In genomic region chr1:14881775-14882672, GRCh38 we compare ENCODE assay signal across 1 cellular context.
TF ChIP-seq lines count a peak whose summit lies in the region.

No MANE protein-coding gene starts in this region.

TF ChIP-seq in K562, 482 proteins besides CTCF, POLR2A, EP300 and RAD21 (continued from another document and continues in another):
- TF ChIP-seq, protein P1, sequence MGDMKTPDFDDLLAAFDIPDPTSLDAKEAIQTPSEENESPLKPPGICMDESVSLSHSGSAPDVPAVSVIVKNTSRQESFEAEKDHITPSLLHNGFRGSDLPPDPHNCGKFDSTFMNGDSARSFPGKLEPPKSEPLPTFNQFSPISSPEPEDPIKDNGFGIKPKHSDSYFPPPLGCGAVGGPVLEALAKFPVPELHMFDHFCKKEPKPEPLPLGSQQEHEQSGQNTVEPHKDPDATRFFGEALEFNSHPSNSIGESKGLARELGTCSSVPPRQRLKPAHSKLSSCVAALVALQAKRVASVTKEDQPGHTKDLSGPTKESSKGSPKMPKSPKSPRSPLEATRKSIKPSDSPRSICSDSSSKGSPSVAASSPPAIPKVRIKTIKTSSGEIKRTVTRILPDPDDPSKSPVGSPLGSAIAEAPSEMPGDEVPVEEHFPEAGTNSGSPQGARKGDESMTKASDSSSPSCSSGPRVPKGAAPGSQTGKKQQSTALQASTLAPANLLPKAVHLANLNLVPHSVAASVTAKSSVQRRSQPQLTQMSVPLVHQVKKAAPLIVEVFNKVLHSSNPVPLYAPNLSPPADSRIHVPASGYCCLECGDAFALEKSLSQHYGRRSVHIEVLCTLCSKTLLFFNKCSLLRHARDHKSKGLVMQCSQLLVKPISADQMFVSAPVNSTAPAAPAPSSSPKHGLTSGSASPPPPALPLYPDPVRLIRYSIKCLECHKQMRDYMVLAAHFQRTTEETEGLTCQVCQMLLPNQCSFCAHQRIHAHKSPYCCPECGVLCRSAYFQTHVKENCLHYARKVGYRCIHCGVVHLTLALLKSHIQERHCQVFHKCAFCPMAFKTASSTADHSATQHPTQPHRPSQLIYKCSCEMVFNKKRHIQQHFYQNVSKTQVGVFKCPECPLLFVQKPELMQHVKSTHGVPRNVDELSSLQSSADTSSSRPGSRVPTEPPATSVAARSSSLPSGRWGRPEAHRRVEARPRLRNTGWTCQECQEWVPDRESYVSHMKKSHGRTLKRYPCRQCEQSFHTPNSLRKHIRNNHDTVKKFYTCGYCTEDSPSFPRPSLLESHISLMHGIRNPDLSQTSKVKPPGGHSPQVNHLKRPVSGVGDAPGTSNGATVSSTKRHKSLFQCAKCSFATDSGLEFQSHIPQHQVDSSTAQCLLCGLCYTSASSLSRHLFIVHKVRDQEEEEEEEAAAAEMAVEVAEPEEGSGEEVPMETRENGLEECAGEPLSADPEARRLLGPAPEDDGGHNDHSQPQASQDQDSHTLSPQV (IDR thresholded peaks at IDR 0.05), result peak; percentile 70
- TF ChIP-seq SMAD4 (CRISPR knock-in tag; conservative IDR thresholded peaks at IDR 0.05), result peak; percentile 75
- peak; percentile 31; the same call in 1 of the 2 replicates for TF ChIP-seq CBFA2T3 (IDR thresholded peaks at IDR 0.05)
- TF ChIP-seq, protein P2, sequence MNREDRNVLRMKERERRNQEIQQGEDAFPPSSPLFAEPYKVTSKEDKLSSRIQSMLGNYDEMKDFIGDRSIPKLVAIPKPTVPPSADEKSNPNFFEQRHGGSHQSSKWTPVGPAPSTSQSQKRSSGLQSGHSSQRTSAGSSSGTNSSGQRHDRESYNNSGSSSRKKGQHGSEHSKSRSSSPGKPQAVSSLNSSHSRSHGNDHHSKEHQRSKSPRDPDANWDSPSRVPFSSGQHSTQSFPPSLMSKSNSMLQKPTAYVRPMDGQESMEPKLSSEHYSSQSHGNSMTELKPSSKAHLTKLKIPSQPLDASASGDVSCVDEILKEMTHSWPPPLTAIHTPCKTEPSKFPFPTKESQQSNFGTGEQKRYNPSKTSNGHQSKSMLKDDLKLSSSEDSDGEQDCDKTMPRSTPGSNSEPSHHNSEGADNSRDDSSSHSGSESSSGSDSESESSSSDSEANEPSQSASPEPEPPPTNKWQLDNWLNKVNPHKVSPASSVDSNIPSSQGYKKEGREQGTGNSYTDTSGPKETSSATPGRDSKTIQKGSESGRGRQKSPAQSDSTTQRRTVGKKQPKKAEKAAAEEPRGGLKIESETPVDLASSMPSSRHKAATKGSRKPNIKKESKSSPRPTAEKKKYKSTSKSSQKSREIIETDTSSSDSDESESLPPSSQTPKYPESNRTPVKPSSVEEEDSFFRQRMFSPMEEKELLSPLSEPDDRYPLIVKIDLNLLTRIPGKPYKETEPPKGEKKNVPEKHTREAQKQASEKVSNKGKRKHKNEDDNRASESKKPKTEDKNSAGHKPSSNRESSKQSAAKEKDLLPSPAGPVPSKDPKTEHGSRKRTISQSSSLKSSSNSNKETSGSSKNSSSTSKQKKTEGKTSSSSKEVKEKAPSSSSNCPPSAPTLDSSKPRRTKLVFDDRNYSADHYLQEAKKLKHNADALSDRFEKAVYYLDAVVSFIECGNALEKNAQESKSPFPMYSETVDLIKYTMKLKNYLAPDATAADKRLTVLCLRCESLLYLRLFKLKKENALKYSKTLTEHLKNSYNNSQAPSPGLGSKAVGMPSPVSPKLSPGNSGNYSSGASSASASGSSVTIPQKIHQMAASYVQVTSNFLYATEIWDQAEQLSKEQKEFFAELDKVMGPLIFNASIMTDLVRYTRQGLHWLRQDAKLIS (CRISPR knock-in tag; IDR thresholded peaks at IDR 0.05), result no peak
- TF ChIP-seq NKRF (IDR thresholded peaks at IDR 0.05; ENCODE audit: borderline replicate concordance), result no peak
- TF ChIP-seq ZNF124 (CRISPR knock-in tag; IDR thresholded peaks at IDR 0.05), result no peak
- 0 out of 2 replicates have a peak, but pooled peaks have one; percentile 11 for TF ChIP-seq ZNF316 (IDR thresholded peaks at IDR 0.05)
- 0 out of 2 replicates have a peak, but pooled peaks have one; percentile 54 for TF ChIP-seq KAT7 (CRISPR knock-in tag; IDR thresholded peaks at IDR 0.05; ENCODE audit: borderline replicate concordance)
- TF ChIP-seq DLX4 (CRISPR knock-in tag; IDR thresholded peaks at IDR 0.05), result no peak
- peak; percentile 22; the same call in 1 of the 2 replicates for TF ChIP-seq MYC (IDR thresholded peaks at IDR 0.05; ENCODE audit: low read depth, low read length)
- TF ChIP-seq MYC (CRISPR knock-in tag; IDR thresholded peaks at IDR 0.05; ENCODE audit: borderline replicate concordance, low read depth), result no peak
- TF ChIP-seq HMBOX1 (IDR thresholded peaks at IDR 0.05), result peak; percentile 61; the same call in 1 of the 2 replicates
- no peak for TF ChIP-seq POLR2B (IDR thresholded peaks at IDR 0.05; ENCODE audit: low read depth, partially characterized antibody)
- TF ChIP-seq KDM5B (IDR thresholded peaks at IDR 0.05; ENCODE audit: insufficient replicate concordance, low read depth, low read length), result peak; percentile 8
- no peak for TF ChIP-seq RBBP5 (IDR thresholded peaks at IDR 0.05; ENCODE audit: borderline replicate concordance, insufficient read depth, low read length, poor library complexity, severe bottlenecking)
- peak; percentile 38; the same call in 1 of the 2 replicates for TF ChIP-seq ATF7 (IDR thresholded peaks at IDR 0.05)
- no peak for TF ChIP-seq IRF9 (tag; IDR thresholded peaks at IDR 0.05)
- TF ChIP-seq ZSCAN29 (IDR thresholded peaks at IDR 0.05), result no peak
- no peak for TF ChIP-seq TRIM25 (IDR thresholded peaks at IDR 0.05; ENCODE audit: borderline replicate concordance)
- TF ChIP-seq HNRNPK (IDR thresholded peaks at IDR 0.05; ENCODE audit: low read depth, low read length, poor library complexity, severe bottlenecking), result no peak
- peak; percentile 51; the same call in 1 of the 2 replicates for TF ChIP-seq SMARCE1 (IDR thresholded peaks at IDR 0.05)
- TF ChIP-seq, protein P3, sequence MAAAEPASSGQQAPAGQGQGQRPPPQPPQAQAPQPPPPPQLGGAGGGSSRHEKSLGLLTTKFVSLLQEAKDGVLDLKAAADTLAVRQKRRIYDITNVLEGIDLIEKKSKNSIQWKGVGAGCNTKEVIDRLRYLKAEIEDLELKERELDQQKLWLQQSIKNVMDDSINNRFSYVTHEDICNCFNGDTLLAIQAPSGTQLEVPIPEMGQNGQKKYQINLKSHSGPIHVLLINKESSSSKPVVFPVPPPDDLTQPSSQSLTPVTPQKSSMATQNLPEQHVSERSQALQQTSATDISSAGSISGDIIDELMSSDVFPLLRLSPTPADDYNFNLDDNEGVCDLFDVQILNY (CRISPR knock-in tag; IDR thresholded peaks at IDR 0.05), result no peak
- TF ChIP-seq, protein P4, sequence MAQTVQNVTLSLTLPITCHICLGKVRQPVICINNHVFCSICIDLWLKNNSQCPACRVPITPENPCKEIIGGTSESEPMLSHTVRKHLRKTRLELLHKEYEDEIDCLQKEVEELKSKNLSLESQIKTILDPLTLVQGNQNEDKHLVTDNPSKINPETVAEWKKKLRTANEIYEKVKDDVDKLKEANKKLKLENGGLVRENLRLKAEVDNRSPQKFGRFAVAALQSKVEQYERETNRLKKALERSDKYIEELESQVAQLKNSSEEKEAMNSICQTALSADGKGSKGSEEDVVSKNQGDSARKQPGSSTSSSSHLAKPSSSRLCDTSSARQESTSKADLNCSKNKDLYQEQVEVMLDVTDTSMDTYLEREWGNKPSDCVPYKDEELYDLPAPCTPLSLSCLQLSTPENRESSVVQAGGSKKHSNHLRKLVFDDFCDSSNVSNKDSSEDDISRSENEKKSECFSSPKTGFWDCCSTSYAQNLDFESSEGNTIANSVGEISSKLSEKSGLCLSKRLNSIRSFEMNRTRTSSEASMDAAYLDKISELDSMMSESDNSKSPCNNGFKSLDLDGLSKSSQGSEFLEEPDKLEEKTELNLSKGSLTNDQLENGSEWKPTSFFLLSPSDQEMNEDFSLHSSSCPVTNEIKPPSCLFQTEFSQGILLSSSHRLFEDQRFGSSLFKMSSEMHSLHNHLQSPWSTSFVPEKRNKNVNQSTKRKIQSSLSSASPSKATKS (CRISPR knock-in tag; IDR thresholded peaks at IDR 0.05), result no peak
- TF ChIP-seq, protein P5, sequence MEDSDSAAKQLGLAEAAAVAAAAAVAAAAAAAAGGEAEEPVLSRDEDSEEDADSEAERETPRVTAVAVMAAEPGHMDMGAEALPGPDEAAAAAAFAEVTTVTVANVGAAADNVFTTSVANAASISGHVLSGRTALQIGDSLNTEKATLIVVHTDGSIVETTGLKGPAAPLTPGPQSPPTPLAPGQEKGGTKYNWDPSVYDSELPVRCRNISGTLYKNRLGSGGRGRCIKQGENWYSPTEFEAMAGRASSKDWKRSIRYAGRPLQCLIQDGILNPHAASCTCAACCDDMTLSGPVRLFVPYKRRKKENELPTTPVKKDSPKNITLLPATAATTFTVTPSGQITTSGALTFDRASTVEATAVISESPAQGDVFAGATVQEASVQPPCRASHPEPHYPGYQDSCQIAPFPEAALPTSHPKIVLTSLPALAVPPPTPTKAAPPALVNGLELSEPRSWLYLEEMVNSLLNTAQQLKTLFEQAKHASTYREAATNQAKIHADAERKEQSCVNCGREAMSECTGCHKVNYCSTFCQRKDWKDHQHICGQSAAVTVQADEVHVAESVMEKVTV (CRISPR knock-in tag; IDR thresholded peaks at IDR 0.05), result 0 out of 2 replicates have a peak, but pooled peaks have one; percentile 17
- peak; percentile 69; the same call in 1 of the 2 replicates for TF ChIP-seq SPI1 (IDR thresholded peaks at IDR 0.05; ENCODE audit: borderline replicate concordance, low read depth, low read length)
- TF ChIP-seq ZNF445 (CRISPR knock-in tag; IDR thresholded peaks at IDR 0.05; ENCODE audit: low read depth), result 0 out of 2 replicates have a peak, but pooled peaks have one; percentile 46
- no peak for TF ChIP-seq HSF4 (CRISPR knock-in tag; IDR thresholded peaks at IDR 0.05; ENCODE audit: borderline replicate concordance)
- TF ChIP-seq SMARCC2 (IDR thresholded peaks at IDR 0.05; ENCODE audit: low read depth), result peak; percentile 12; the same call in 1 of the 2 replicates
- TF ChIP-seq, protein P6, sequence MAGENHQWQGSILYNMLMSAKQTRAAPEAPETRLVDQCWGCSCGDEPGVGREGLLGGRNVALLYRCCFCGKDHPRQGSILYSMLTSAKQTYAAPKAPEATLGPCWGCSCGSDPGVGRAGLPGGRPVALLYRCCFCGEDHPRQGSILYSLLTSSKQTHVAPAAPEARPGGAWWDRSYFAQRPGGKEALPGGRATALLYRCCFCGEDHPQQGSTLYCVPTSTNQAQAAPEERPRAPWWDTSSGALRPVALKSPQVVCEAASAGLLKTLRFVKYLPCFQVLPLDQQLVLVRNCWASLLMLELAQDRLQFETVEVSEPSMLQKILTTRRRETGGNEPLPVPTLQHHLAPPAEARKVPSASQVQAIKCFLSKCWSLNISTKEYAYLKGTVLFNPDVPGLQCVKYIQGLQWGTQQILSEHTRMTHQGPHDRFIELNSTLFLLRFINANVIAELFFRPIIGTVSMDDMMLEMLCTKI (IDR thresholded peaks at IDR 0.05; ENCODE audit: partially characterized antibody), result no peak
